Comparison of ENCODE assay signal across 19 cellular contexts in the genomic region with DNA sequence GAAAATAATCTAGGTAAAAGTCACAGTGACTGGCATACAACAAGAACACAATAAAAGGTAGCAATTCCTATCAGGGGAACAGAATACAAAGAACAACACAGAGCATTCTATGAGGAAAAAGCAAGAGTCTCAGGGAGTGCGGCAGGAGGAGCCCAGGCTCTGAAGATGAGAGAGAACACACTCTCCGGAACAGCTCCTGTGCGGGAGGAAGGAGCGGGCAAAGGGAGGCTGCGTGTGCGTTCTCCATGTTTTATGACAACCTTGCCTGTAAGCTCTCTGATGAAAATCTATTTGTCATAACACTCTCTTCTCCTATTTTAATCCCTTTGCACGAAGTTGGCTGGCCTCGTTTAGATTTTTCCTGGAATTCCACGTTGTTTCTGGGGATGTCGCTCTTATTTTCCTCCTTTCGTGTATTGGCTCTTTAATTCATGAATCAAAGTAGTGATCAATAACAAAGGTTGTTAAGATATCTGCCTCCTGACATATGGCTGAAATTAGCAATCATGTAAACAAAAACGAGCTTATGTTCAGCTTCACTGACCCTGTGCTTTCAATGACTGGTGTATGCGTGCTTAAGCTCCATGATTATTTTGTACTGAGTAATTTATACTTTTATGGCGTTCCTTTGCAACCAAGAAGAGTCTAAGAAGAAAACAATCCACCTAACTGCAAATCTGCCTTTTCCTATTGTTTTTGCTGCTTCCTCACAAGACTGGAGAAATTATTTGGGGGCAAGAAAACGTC.
DNase-seq lines count a peak whose midpoint lies in the region; ATAC-seq and TF ChIP-seq lines count a peak whose summit lies in the region.
"Had no signal": no experiment of that assay in that cellular context is flagged by ENCODE, and none has a peak within 500 bp of the region (broad histone marks: within the 10 kb centered on the region; RNA-seq: fewer than 3 reads in every experiment).

No MANE protein-coding gene starts in this region.

- H3K27ac ChIP-seq in dorsolateral prefrontal cortex (peak overlapping the region in 2 of 59 donors; percentile 8 to 26), mammary epithelial cell (ENCODE audit: insufficient read depth, low read depth, low read length) (no peak overlapping the region)
- H3K27ac ChIP-seq: 22Rv1, C4-2B had no signal

- intact Hi-C loops in dorsolateral prefrontal cortex (cut with DNase I) (no loop called here), mammary epithelial cell (cut with micrococcal nuclease) (no loop called here)

- no peak for TF ChIP-seq CTCF in dorsolateral prefrontal cortex (IDR thresholded peaks at IDR 0.05 in 54 of 56, conservative IDR thresholded peaks at IDR 0.05 in 2 of 56; ENCODE audit: low read depth in 1 of 56, partially characterized antibody in 56 of 56)
- TF ChIP-seq CTCF in nephron progenitor cell (IDR thresholded peaks at IDR 0.05), result no peak
- no peak for TF ChIP-seq CTCF in mammary epithelial cell (conservative IDR thresholded peaks at IDR 0.05 in 1 of 2, IDR thresholded peaks at IDR 0.05 in 1 of 2; ENCODE audit: extremely low read depth in 1 of 2, insufficient read depth in 1 of 2, low read depth in 1 of 2, low read length in 2 of 2)

- peaks cover 5% of the 10 kb centered on the region for H3K9me3 Mint-ChIP-seq in nephron progenitor cell

- H3K27me3 ChIP-seq in dorsolateral prefrontal cortex (no peaks in the 10 kb centered on the region), mammary epithelial cell (ENCODE audit: insufficient read depth, low read length) (no peaks in the 10 kb centered on the region)

- dilution Hi-C loops in mammary epithelial cell (cut with HindIII; ENCODE audit: low sequenced_read_pairs), result no loop called here

- H4K20me1 ChIP-seq in mammary epithelial cell (ENCODE audit: insufficient read depth, low read length), result peaks cover 6% of the 10 kb centered on the region

- H3K9ac ChIP-seq in mammary epithelial cell (ENCODE audit: insufficient read depth, low read length), result no peak overlapping the region

- in situ Hi-C loops in mammary epithelial cell (cut with MboI; ENCODE audit: low sequenced_read_pairs in 2 of 2), result no loop called here

- CTCF ChIA-PET in mammary epithelial cell (lab: Charles Lee; ENCODE audit: low non-redundant PET), result no interaction called here
- CTCF ChIA-PET in HEK293T (lab: Yijun Ruan, JAX), result interaction anchor here (0.5 kb wide), 1 partner anchor 14 kb away, joined by 3 read pairs; no protein-coding TSS in a partner anchor

- H3K4me2 ChIP-seq in mammary epithelial cell (ENCODE audit: insufficient read depth, low read depth, low read length), result no peak overlapping the region

- peak overlapping the region; percentile 64 for H3K27ac Mint-ChIP-seq in nephron progenitor cell

- peaks cover 95% of the 10 kb centered on the region for H3K79me2 ChIP-seq in mammary epithelial cell (ENCODE audit: insufficient read depth, low read length)

- peaks cover 51% of the 10 kb centered on the region for H3K4me1 Mint-ChIP-seq in nephron progenitor cell

- peaks cover 40% of the 10 kb centered on the region for H3K36me3 Mint-ChIP-seq in nephron progenitor cell (ENCODE audit: low read depth)

- H3K4me3 ChIP-seq in dorsolateral prefrontal cortex, result peak overlapping the region in 42 of 59 donors; percentile 0 to 50 (median 30)
- no peak overlapping the region for H3K4me3 ChIP-seq in mammary epithelial cell (replicated peaks in 1 of 3; ENCODE audit: insufficient read depth in 1 of 3, low read depth in 2 of 3, low read length in 3 of 3)

- POLR2A ChIA-PET in HEK293T (lab: Yijun Ruan, JAX), result no interaction called here

- H3K27me3 Mint-ChIP-seq in nephron progenitor cell (ENCODE audit: low read depth, poor library complexity), result peaks cover 2% of the 10 kb centered on the region

- H2AFZ ChIP-seq in mammary epithelial cell (ENCODE audit: low read depth, low read length), result no peak overlapping the region

- no peaks in the 10 kb centered on the region for H3K4me1 ChIP-seq in mammary epithelial cell (ENCODE audit: insufficient read depth, low read length)

- peak; percentile 26 for DNase-seq in NCI-H2171 treated with DMSO at 0.1 percent for 48 hours (lab: John Stamatoyannopoulos, UW)
- DNase-seq in NCI-H2171 (lab: John Stamatoyannopoulos, UW), result no peak
- peak in 2 of 10 donors; percentile 16 to 46 for DNase-seq in dorsolateral prefrontal cortex
- DNase-seq in nephron progenitor cell, result no peak
- no peak for DNase-seq in mammary epithelial cell
- DNase-seq in T-helper 2 cell, result no peak
- no peak for DNase-seq in HEK293T (ENCODE audit: extremely low spot score)
- DNase-seq: EL, H7, MM.1S, NCI-H1092 treated with DMSO at 0.1 percent for 48 hours, NCI-H1694, NCI-H345, NCI-H69, OCI-M1, SHP77 treated with DMSO at 0.1 percent for 48 hours had no signal

- BruUV-seq in mammary epithelial cell (replicated peaks; lab: Mats Ljungman, UMichigan), result no TSS peak

- no peak overlapping the region for H3K4me3 Mint-ChIP-seq in nephron progenitor cell

- no peaks in the 10 kb centered on the region for H3K9me3 ChIP-seq in mammary epithelial cell (replicated peaks; ENCODE audit: insufficient read depth, low read length)

- WGBS in mammary epithelial cell (ENCODE audit: low coverage, missing lambda C conversion rate), result 88% methylated on average over 15 of the region's 15 CpGs

- ATAC-seq in GM21529 (IDR thresholded peaks at IDR 0.05; ENCODE audit: unreplicated experiment), result no peak

- no peaks in the 10 kb centered on the region for H3K36me3 ChIP-seq in mammary epithelial cell (ENCODE audit: insufficient read depth, low read length)

TF ChIP-seq in HEK293T, 16 proteins besides CTCF, POLR2A, EP300 and RAD21:
- TF ChIP-seq FOXA1 (IDR thresholded peaks at IDR 0.05) (no peak), FOXM1 (IDR thresholded peaks at IDR 0.05; ENCODE audit: borderline replicate concordance) (no peak), FOXK2 (IDR thresholded peaks at IDR 0.05) (no peak), BHLHE40 (IDR thresholded peaks at IDR 0.05; ENCODE audit: borderline replicate concordance) (no peak), SP1 (IDR thresholded peaks at IDR 0.05) (no peak), LEF1 (IDR thresholded peaks at IDR 0.05; ENCODE audit: borderline replicate concordance) (no peak), SUZ12 (IDR thresholded peaks at IDR 0.05) (no peak), ZNF384 (IDR thresholded peaks at IDR 0.05) (no peak), L3MBTL2 (conservative IDR thresholded peaks at IDR 0.05) (no peak), HDGF (IDR thresholded peaks at IDR 0.05; ENCODE audit: borderline replicate concordance) (no peak), ELF4 (IDR thresholded peaks at IDR 0.05) (no peak), NFRKB (IDR thresholded peaks at IDR 0.05) (no peak), CTBP1 (IDR thresholded peaks at IDR 0.05; ENCODE audit: borderline replicate concordance) (no peak), ARNT (IDR thresholded peaks at IDR 0.05) (no peak), TARDBP (IDR thresholded peaks at IDR 0.05) (no peak)
- TF ChIP-seq, protein P1, sequence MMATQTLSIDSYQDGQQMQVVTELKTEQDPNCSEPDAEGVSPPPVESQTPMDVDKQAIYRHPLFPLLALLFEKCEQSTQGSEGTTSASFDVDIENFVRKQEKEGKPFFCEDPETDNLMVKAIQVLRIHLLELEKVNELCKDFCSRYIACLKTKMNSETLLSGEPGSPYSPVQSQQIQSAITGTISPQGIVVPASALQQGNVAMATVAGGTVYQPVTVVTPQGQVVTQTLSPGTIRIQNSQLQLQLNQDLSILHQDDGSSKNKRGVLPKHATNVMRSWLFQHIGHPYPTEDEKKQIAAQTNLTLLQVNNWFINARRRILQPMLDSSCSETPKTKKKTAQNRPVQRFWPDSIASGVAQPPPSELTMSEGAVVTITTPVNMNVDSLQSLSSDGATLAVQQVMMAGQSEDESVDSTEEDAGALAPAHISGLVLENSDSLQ (IDR thresholded peaks at IDR 0.05), result no peak

Comparison
In these comparisons a context has a peak if more than half of its experiments do, and no peak if none do; other contexts are left out.
1. H3K4me3 ChIP-seq: peak in dorsolateral prefrontal cortex (42 of 59); none in mammary epithelial cell (0 of 3).